Comparison of ENCODE assay signal across 12 cellular contexts in genomic region chr13:50631041-50631440, GRCh38.
DNase-seq lines count a peak whose midpoint lies in the region; ATAC-seq lines count a peak whose summit lies in the region.
"Had no signal": no experiment of that assay in that cellular context is flagged by ENCODE, and none has a peak within 500 bp of the region (broad histone marks: within the 10 kb centered on the region; RNA-seq: fewer than 3 reads in every experiment).

No MANE protein-coding gene starts in this region.

- DNase-seq in NCI-H2171 (lab: John Stamatoyannopoulos, UW): peak; percentile 11
- DNase-seq in cerebellar cortex (ENCODE audit: low spot score): peak; percentile 57
- DNase-seq in fibroblast of peridontal ligament (ENCODE audit: extremely low read depth): peak; percentile 28
- DNase-seq in AG08396 (ENCODE audit: low spot score): no peak
- no peak for DNase-seq in SW 1271 (lab: John Stamatoyannopoulos, UW)
- no peak for DNase-seq in HK-2 (ENCODE audit: unreplicated experiment)
- DNase-seq: AML-193; Calu3; CD4-positive, CD25-positive, alpha-beta regulatory T cell; DMS 273 treated with DMSO at 0.1 percent for 48 hours had no signal

- ATAC-seq in activated CD4-positive, CD25-positive, alpha-beta regulatory T cell treated with anti-CD3 and anti-CD28 coated beads, Interleukin-2, amount 50 U/mL, for 24 hours: no peak
- ATAC-seq: A549 had no signal

Comparison
In these comparisons a context has a peak if more than half of its experiments do, and no peak if none do; other contexts are left out.
1. DNase-seq: peak in NCI-H2171 (single experiment), cerebellar cortex (single experiment) and fibroblast of peridontal ligament (single experiment); none in AG08396 (single experiment), SW 1271 (0 of 2) and HK-2 (single experiment).